In genomic region chr1:156414440-156415064, GRCh38 we compare ENCODE assay signal across 1 cellular context.
A peak's percentile ranks its signal among the peaks of the same experiment; 100 is the strongest.
TF ChIP-seq lines count a peak whose summit lies in the region.

No MANE protein-coding gene starts in this region.

TF ChIP-seq in K562, 482 proteins besides CTCF, POLR2A, EP300 and RAD21 (continued from another document):
- TF ChIP-seq ZNF318 (IDR thresholded peaks at IDR 0.05; ENCODE audit: borderline replicate concordance in 1 of 2, low read depth in 1 of 2) (no peak), ZSCAN29 (IDR thresholded peaks at IDR 0.05) (no peak), ZBTB2 (IDR thresholded peaks at IDR 0.05) (no peak), HES1 (IDR thresholded peaks at IDR 0.05; ENCODE audit: low read depth) (no peak), CBFA2T2 (conservative IDR thresholded peaks at IDR 0.05) (no peak), RBM14 (IDR thresholded peaks at IDR 0.05; ENCODE audit: borderline replicate concordance, insufficient read depth, low read depth, low read length) (no peak), MEIS2 (IDR thresholded peaks at IDR 0.05; ENCODE audit: partially characterized antibody) (peak; percentile 65), ZBTB34 (CRISPR knock-in tag; IDR thresholded peaks at IDR 0.05) (no peak), ZFP91 (CRISPR knock-in tag; IDR thresholded peaks at IDR 0.05) (no peak), NR1H2 (CRISPR knock-in tag; IDR thresholded peaks at IDR 0.05) (no peak), ZNF766 (CRISPR knock-in tag; conservative IDR thresholded peaks at IDR 0.05) (0 out of 2 replicates have a peak, but pooled peaks have one; percentile 31), TBL1XR1 (IDR thresholded peaks at IDR 0.05; ENCODE audit: low read length in 2 of 2) (no peak), KAT7 (CRISPR knock-in tag; IDR thresholded peaks at IDR 0.05; ENCODE audit: borderline replicate concordance) (no peak), HNRNPH1 (optimal IDR thresholded peaks at IDR 0.05; ENCODE audit: low read depth, low read length) (no peak), C11orf30 (IDR thresholded peaks at IDR 0.05; ENCODE audit: low read depth) (no peak), AFF1 (IDR thresholded peaks at IDR 0.05; ENCODE audit: low read depth in 1 of 2, partially characterized antibody in 2 of 2) (peak in 1 of 2 experiments; percentile 69), NFE2 (IDR thresholded peaks at IDR 0.05; ENCODE audit: low read depth) (no peak), GATAD2A (IDR thresholded peaks at IDR 0.05) (no peak), GTF2A2 (tag; IDR thresholded peaks at IDR 0.05) (no peak), SOX6 (IDR thresholded peaks at IDR 0.05) (no peak), ZNF140 (CRISPR knock-in tag; IDR thresholded peaks at IDR 0.05) (no peak), SNAPC5 (CRISPR knock-in tag; IDR thresholded peaks at IDR 0.05) (no peak), MCM7 (IDR thresholded peaks at IDR 0.05) (no peak), ETV5 (CRISPR knock-in tag; IDR thresholded peaks at IDR 0.05; ENCODE audit: low read depth) (no peak), ZKSCAN8 (CRISPR knock-in tag; IDR thresholded peaks at IDR 0.05) (no peak), MAFK (IDR thresholded peaks at IDR 0.05; ENCODE audit: low read length) (no peak), ATF4 (CRISPR knock-in tag; IDR thresholded peaks at IDR 0.05) (no peak), DMBX1 (CRISPR knock-in tag; IDR thresholded peaks at IDR 0.05; ENCODE audit: borderline replicate concordance) (peak; percentile 31; the same call in 1 of the 2 replicates), ETS2 (tag; IDR thresholded peaks at IDR 0.05; ENCODE audit: borderline replicate concordance, poor library complexity, severe bottlenecking) (no peak), ZNF280B (CRISPR knock-in tag; IDR thresholded peaks at IDR 0.05) (no peak), SP1 (CRISPR knock-in tag; IDR thresholded peaks at IDR 0.05) (0 out of 2 replicates have a peak, but pooled peaks have one; percentile 33), CHAMP1 (IDR thresholded peaks at IDR 0.05) (0 out of 2 replicates have a peak, but pooled peaks have one; percentile 44), ZNF324 (CRISPR knock-in tag; IDR thresholded peaks at IDR 0.05) (no peak), FOSL1 (tag; conservative IDR thresholded peaks at IDR 0.05) (no peak), ZNF589 (CRISPR knock-in tag; IDR thresholded peaks at IDR 0.05; ENCODE audit: low read depth) (no peak)
TF ChIP-seq in K562: peak in this region for 18.
